10 cellular contexts compared by ENCODE assay signal in the genomic region with DNA sequence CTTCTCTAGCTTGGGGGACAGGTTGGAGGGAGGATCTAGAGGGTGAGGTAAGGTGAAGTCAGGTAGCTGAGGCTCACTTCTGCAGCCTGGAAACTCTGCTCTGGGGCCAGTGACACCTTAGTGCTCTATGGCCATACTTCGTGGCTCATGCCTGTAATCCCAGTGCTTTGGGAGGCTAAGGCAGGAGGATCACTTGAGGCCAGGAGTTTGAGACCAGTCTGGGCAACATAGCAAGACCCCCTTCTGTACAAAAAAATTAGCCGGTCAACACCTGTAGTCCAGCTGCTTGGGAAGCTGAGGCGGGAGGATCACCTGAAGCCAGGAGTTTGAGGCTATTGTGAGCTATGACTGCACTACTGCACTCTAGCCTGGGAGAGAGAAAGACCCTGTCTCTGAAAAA. TPM values are rescaled to one million over a fixed set of nuclear protein-coding genes. Genes with fewer than 3 reads are reported as not detected.
DNase-seq lines count a peak whose midpoint lies in the region; ATAC-seq and TF ChIP-seq lines count a peak whose summit lies in the region.
"Had no signal": no experiment of that assay in that cellular context is flagged by ENCODE, and none has a peak within 500 bp of the region (broad histone marks: within the 10 kb centered on the region; RNA-seq: fewer than 3 reads in every experiment).

No MANE protein-coding gene starts in this region.

- peak overlapping the region; percentile 56 for H3K27ac Mint-ChIP-seq in Caco-2 (ENCODE audit: unreplicated experiment)
- peak overlapping the region; percentile 98 for H3K27ac Mint-ChIP-seq in T-helper 17 cell
- H3K27ac Mint-ChIP-seq: activated T-helper 1 cell treated with anti-CD3 and anti-CD28 coated beads, Interleukin-12 subunit alpha, Interleukin-12 subunit beta, Interleukin-2, Interleukin-4 antibody, amounts not matched to agents 30 ng/mL and 10 ng/mL and 1 ng/mL, durations not matched to agents 14 hours and 24 hours and 36 hours had no signal

- peak overlapping the region in 20 of 21 experiments; percentile 2 to 100 (median 98) for H3K27ac ChIP-seq in skin epidermis

- H3K36me3 Mint-ChIP-seq in Caco-2 (ENCODE audit: insufficient read depth, unreplicated experiment): peaks cover 26% of the 10 kb centered on the region
- H3K36me3 Mint-ChIP-seq in T-helper 17 cell (ENCODE audit: low read depth): peaks cover 3% of the 10 kb centered on the region

- BruUV-seq in Caco-2 (replicated peaks; lab: Mats Ljungman, UMichigan): no TSS peak

- H3K9me3 Mint-ChIP-seq in Caco-2 (ENCODE audit: unreplicated experiment): no peaks in the 10 kb centered on the region
- H3K9me3 Mint-ChIP-seq: activated T-helper 1 cell treated with anti-CD3 and anti-CD28 coated beads, Interleukin-12 subunit alpha, Interleukin-12 subunit beta, Interleukin-2, Interleukin-4 antibody, amounts not matched to agents 30 ng/mL and 10 ng/mL and 1 ng/mL, durations not matched to agents 14 hours and 24 hours and 36 hours had no signal

- H3K4me3 Mint-ChIP-seq in Caco-2 (ENCODE audit: unreplicated experiment): no peak overlapping the region
- peak overlapping the region; percentile 75 for H3K4me3 Mint-ChIP-seq in T-helper 17 cell
- H3K4me3 Mint-ChIP-seq: activated T-helper 1 cell treated with anti-CD3 and anti-CD28 coated beads, Interleukin-12 subunit alpha, Interleukin-12 subunit beta, Interleukin-2, Interleukin-4 antibody, amounts not matched to agents 30 ng/mL and 10 ng/mL and 1 ng/mL, durations not matched to agents 14 hours and 24 hours and 36 hours had no signal

- CTCF ChIA-PET in Caco-2 (lab: Charles Lee): interaction anchor here (0.7 to 5.9 kb wide), 3 partner anchors 9 to 31 kb away, joined by 3 to 43 read pairs (median 4); no protein-coding TSS in a partner anchor

- DNase-seq in Caco-2: no peak
- DNase-seq in T-helper 17 cell: no peak
- DNase-seq in fibroblast of mammary gland (ENCODE audit: low read depth): no peak
- DNase-seq in posterior cingulate gyrus: no peak
- DNase-seq in activated CD8-positive, alpha-beta memory T cell treated with anti-CD3 and anti-CD28 coated beads, Interleukin-2, amount 50 U/mL, for 48 hours: no peak
- no peak for DNase-seq in iPS-NIHi11 (ENCODE audit: low spot score)
- no peak for DNase-seq in pons (ENCODE audit: low spot score)

- H3K9me3 ChIP-seq in Caco-2 (no peaks in the 10 kb centered on the region), T-helper 17 cell (ENCODE audit: control insufficient read depth, low read length, poor library complexity, severe bottlenecking) (no peaks in the 10 kb centered on the region)

- no peaks in the 10 kb centered on the region for H3K27me3 ChIP-seq in Caco-2 (replicated peaks; ENCODE audit: control insufficient read depth, insufficient read depth, low read length)

- intact Hi-C loops in Caco-2 (cut with micrococcal nuclease; ENCODE audit: unreplicated experiment) (no loop called here), posterior cingulate gyrus (cut with DNase I) (no loop called here)

- no peaks in the 10 kb centered on the region for H3K27me3 Mint-ChIP-seq in Caco-2 (ENCODE audit: insufficient read depth, unreplicated experiment)
- H3K27me3 Mint-ChIP-seq in T-helper 17 cell: no peaks in the 10 kb centered on the region

- H3K36me3 ChIP-seq in Caco-2 (ENCODE audit: control insufficient read depth, insufficient read depth, low read length): peaks cover 4% of the 10 kb centered on the region

- no peak overlapping the region for H3K4me3 ChIP-seq in Caco-2 (ENCODE audit: low read depth, low read length)
- H3K4me3 ChIP-seq in fibroblast of mammary gland (ENCODE audit: control insufficient read depth, low read depth, low read length): peak overlapping the region; percentile 99
- H3K4me3 ChIP-seq in skin epidermis: peak overlapping the region in 4 of 7 experiments; percentile 70 to 100 (median 98)

- no peak for ATAC-seq in T-helper 17 cell

- H3K4me1 Mint-ChIP-seq in Caco-2 (ENCODE audit: low read depth, unreplicated experiment): peaks cover 51% of the 10 kb centered on the region
- H3K4me1 Mint-ChIP-seq in T-helper 17 cell: peaks cover 54% of the 10 kb centered on the region

- H3K4me1 ChIP-seq in Caco-2: peaks cover 77% of the 10 kb centered on the region

- TF ChIP-seq CTCF in Caco-2 (IDR thresholded peaks at IDR 0.05; ENCODE audit: insufficient read depth in 1 of 2, low read depth in 1 of 2, low read length in 1 of 2, severe bottlenecking in 1 of 2, unreplicated experiment in 1 of 2) (no peak), fibroblast of mammary gland (conservative IDR thresholded peaks at IDR 0.05; ENCODE audit: control insufficient read depth, insufficient read depth, low read depth, low read length) (no peak)

- POLR2A ChIA-PET in Caco-2 (lab: Charles Lee): no interaction called here

RNA-seq across cellular contexts. Expression of gene LMNA, which starts 5.8 kb away (rescaled TPM):
- 112 and 113 TPM in 2 replicates for total RNA-seq in Caco-2 (2022)
- 1,000 to 10,000 TPM in 1 of 2 donors, 100 to 1,000 TPM in 1; 919 to 1,908 TPM for total RNA-seq in T-helper 17 cell

RNA-seq across cellular contexts. Expression of gene SEMA4A, which starts 33.1 kb away (rescaled TPM):
- total RNA-seq in Caco-2 (2022): 0.52 and 1.3 TPM in 2 replicates
- total RNA-seq in T-helper 17 cell: 10 to 100 TPM; 21.7 to 58.1 TPM

RNA-seq across cellular contexts. Expression of gene MEX3A, which starts 38.1 kb away (rescaled TPM):
- total RNA-seq in Caco-2 (2022) (8.9 and 12.2 TPM in 2 replicates), T-helper 17 cell (not detected)

RNA-seq across cellular contexts. Expression of gene RAB25, which starts 59.4 kb away (rescaled TPM):
- 138 and 141 TPM in 2 replicates for total RNA-seq in Caco-2 (2022)
- 1 to 10 TPM; 1.4 to 1.8 TPM for total RNA-seq in T-helper 17 cell
- total RNA-seq: SK-MEL-5 had no signal

Comparison
In these comparisons a context has a peak if more than half of its experiments do, and no peak if none do; other contexts are left out.
1. RNA of gene SEMA4A, which starts 33.1 kb away (total RNA-seq): 21.7 to 58.1 TPM in T-helper 17 cell; 0.52 to 1.3 TPM in Caco-2; every median in the first group is over 10 times any median in the second.